8 cellular contexts compared by ENCODE assay signal in genomic region chr10:133336131-133337078, GRCh38. TPM values are rescaled to one million over a fixed set of nuclear protein-coding genes. Genes with fewer than 3 reads are reported as not detected.
DNase-seq lines count a peak whose midpoint lies in the region; ATAC-seq lines count a peak whose summit lies in the region.

A gene with protein sequence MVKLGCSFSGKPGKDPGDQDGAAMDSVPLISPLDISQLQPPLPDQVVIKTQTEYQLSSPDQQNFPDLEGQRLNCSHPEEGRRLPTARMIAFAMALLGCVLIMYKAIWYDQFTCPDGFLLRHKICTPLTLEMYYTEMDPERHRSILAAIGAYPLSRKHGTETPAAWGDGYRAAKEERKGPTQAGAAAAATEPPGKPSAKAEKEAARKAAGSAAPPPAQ (minus strand): TSS chr10:133336896. CDS start chr10:133328989, 7,907 bp downstream.

- peak within 1 kb of the TSS; percentile 19 to 62 (median 55); a peak in 19 of 22 replicates for H3K4me2 ChIP-seq in BLaER1 treated with 17β-estradiol and CSF1 and Interleukin-3, amounts not matched to agents 10 nM and 100 nM

- H3K36me3 ChIP-seq in BLaER1 treated with 17β-estradiol and CSF1 and Interleukin-3, amounts not matched to agents 10 nM and 100 nM: no peaks in the 10 kb centered on the region

- H3K9me3 ChIP-seq in BLaER1 treated with 17β-estradiol and CSF1 and Interleukin-3, amounts not matched to agents 10 nM and 100 nM (replicated peaks in 1 of 11): peaks cover 13 to 59% (median 51%) of the 10 kb centered on the region in 11 experiments; a peak in 21 of 22 replicates
- no peaks in the 10 kb centered on the region for H3K9me3 ChIP-seq in right cardiac atrium (ENCODE audit: control insufficient read depth, low read length)

- no peak within 1 kb of the TSS; a peak in 1 of 22 replicates for H3K27ac ChIP-seq in BLaER1 treated with 17β-estradiol and CSF1 and Interleukin-3, amounts not matched to agents 10 nM and 100 nM
- H3K27ac ChIP-seq in right cardiac atrium (ENCODE audit: low read length): no peak within 1 kb of the TSS

- DNase-seq in NCI-H2171 treated with DMSO at 0.1 percent for 48 hours (lab: John Stamatoyannopoulos, UW) (peak; percentile 39), right cardiac atrium (peak; percentile 28 to 73 (median 68)), NCI-H774 (lab: John Stamatoyannopoulos, UW) (no peak)
- peak; percentile 93 for DNase-seq in activated effector memory CD4-positive, alpha-beta T cell treated with anti-CD3 and anti-CD28 coated beads, Interleukin-2, amount 50 U/mL, for 16 hours
- DNase-seq in stimulated activated CD4-positive, alpha-beta T cell treated with anti-CD3 and anti-CD28 coated beads, Interleukin-1b, Interleukin-23, amount 100 ng/mL, for 24 hours (ENCODE audit: low read depth in 4 of 4, low spot score in 1 of 4): peak in 3 of 4 experiments; percentile 31 to 54 (median 44)

- peak; percentile 4 to 8 for ATAC-seq in right cardiac atrium
- ATAC-seq in GM21737 (IDR thresholded peaks at IDR 0.05; ENCODE audit: unreplicated experiment): no peak
- ATAC-seq in GM19463 (IDR thresholded peaks at IDR 0.05; ENCODE audit: unreplicated experiment): no peak

- H4K20me1 ChIP-seq in BLaER1 treated with 17β-estradiol and CSF1 and Interleukin-3, amounts not matched to agents 10 nM and 100 nM: peaks cover 0 to 4% (median 0%) of the 10 kb centered on the region in 11 experiments; a peak in 2 of 22 replicates

- H3K4me3 ChIP-seq in BLaER1 treated with 17β-estradiol and CSF1 and Interleukin-3, amounts not matched to agents 10 nM and 100 nM: peak within 1 kb of the TSS in 2 of 10 experiments; percentile 19 to 24; a peak in 3 of 20 replicates
- H3K4me3 ChIP-seq in right cardiac atrium (ENCODE audit: low read length): peak within 1 kb of the TSS; percentile 26

- no peak within 1 kb of the TSS for H3K9ac ChIP-seq in BLaER1 treated with 17β-estradiol and CSF1 and Interleukin-3, amounts not matched to agents 10 nM and 100 nM

- peaks cover 46 to 70% (median 63%) of the 10 kb centered on the region in 11 experiments for H3K27me3 ChIP-seq in BLaER1 treated with 17β-estradiol and CSF1 and Interleukin-3, amounts not matched to agents 10 nM and 100 nM
- H3K27me3 ChIP-seq in right cardiac atrium (ENCODE audit: control insufficient read depth, insufficient read depth): no peaks in the 10 kb centered on the region

- 13% methylated on average over 98 of the region's 98 CpGs for WGBS in right cardiac atrium

- H3K4me1 ChIP-seq in BLaER1 treated with 17β-estradiol and CSF1 and Interleukin-3, amounts not matched to agents 10 nM and 100 nM: peaks cover 10 to 24% (median 20%) of the 10 kb centered on the region in 10 experiments; a peak in 16 of 20 replicates
- no peaks in the 10 kb centered on the region for H3K4me1 ChIP-seq in right cardiac atrium (ENCODE audit: control insufficient read depth, insufficient read depth, low read length)

- intact Hi-C loops in right cardiac atrium (cut with DNase I): no loop called here

RNA-seq across cellular contexts. Expression of the gene that starts here (rescaled TPM):
- total RNA-seq in right cardiac atrium: not detected
- polyA plus RNA-seq in right cardiac atrium: 0.18 TPM

Comparison
In these comparisons a context has a peak if more than half of its experiments do, and no peak if none do; other contexts are left out.
1. Peak in DNase-seq, ATAC-seq and H3K4me3 ChIP-seq in right cardiac atrium; RNA of the gene not detected or under 1 TPM.